In the genomic region with DNA sequence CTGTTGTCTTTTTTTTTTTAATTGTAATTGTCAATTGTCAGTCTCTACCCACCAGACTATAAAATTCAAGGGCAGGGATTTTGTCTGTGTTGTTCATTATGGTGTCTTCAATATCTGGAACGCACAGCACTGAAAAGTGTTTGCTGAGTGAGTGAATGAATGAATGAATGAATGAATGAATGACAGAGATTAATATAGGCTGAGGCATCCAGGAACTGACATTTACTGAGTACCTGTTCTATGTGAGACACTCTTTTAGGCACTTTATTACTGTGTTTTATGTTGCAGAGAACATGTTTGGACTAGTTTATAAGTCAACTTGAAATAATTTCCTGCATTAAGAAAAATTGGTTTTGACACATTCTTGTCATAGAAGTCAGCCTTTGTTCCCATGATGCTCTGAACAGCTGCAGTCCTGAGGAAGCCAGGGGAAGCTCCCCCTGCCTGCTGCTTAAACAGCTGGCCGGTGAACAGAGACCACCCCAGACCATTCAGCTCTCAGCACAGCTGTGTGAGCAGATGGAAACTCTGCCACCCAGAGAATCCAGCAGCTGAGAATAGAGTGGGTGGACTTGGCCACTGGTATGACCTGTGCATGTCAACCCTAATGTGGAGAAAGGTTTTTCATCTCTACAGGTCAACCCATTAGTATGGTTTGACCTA, we compare ENCODE assay signal across 19 cellular contexts.
DNase-seq lines count a peak whose midpoint lies in the region; ATAC-seq and TF ChIP-seq lines count a peak whose summit lies in the region.
"Had no signal": no experiment of that assay in that cellular context is flagged by ENCODE, and none has a peak within 500 bp of the region (broad histone marks: within the 10 kb centered on the region; RNA-seq: fewer than 3 reads in every experiment).

No MANE protein-coding gene starts in this region.

- no peaks in the 10 kb centered on the region for H3K9me3 ChIP-seq in mammary epithelial cell (replicated peaks; ENCODE audit: insufficient read depth, low read length)
- H3K9me3 ChIP-seq: adrenal gland, right lobe of liver had no signal

- CTCF ChIA-PET in mammary epithelial cell (lab: Charles Lee; ENCODE audit: low non-redundant PET), result no interaction called here
- CTCF ChIA-PET in RWPE1 (lab: Yijun Ruan, JAX), result interaction anchor here (0.6 kb wide), 1 partner anchor 184 kb away, joined by 3 read pairs; no protein-coding TSS in a partner anchor

- dilution Hi-C loops in mammary epithelial cell (cut with HindIII; ENCODE audit: low sequenced_read_pairs), result loop anchor here (5.0 kb wide), 1 partner anchor 164 kb away; no protein-coding TSS in a partner anchor

- H3K4me1 Mint-ChIP-seq in activated T-cell treated with anti-CD3 and anti-CD28 coated beads, Interleukin-2, amount 50 U/mL, for 24 hours (ENCODE audit: low read depth), result peaks cover 70% of the 10 kb centered on the region

- H3K27ac Mint-ChIP-seq in activated T-cell treated with anti-CD3 and anti-CD28 coated beads, Interleukin-2, amount 50 U/mL, for 24 hours, result peak overlapping the region; percentile 80
- H3K27ac Mint-ChIP-seq: CD4-positive, alpha-beta T cell; T-helper 17 cell had no signal

- H3K36me3 Mint-ChIP-seq in activated T-cell treated with anti-CD3 and anti-CD28 coated beads, Interleukin-2, amount 50 U/mL, for 24 hours (ENCODE audit: low read depth), result no peaks in the 10 kb centered on the region

- no peak overlapping the region for H3K4me3 Mint-ChIP-seq in activated T-cell treated with anti-CD3 and anti-CD28 coated beads, Interleukin-2, amount 50 U/mL, for 24 hours
- H3K4me3 Mint-ChIP-seq: CD4-positive, alpha-beta T cell; central memory CD8-positive, alpha-beta T cell had no signal

- H3K27me3 ChIP-seq in mammary epithelial cell (ENCODE audit: insufficient read depth, low read length), result no peaks in the 10 kb centered on the region
- H3K27me3 ChIP-seq: adrenal gland, right lobe of liver had no signal

- H2AFZ ChIP-seq in mammary epithelial cell (ENCODE audit: low read depth, low read length), result peak overlapping the region; percentile 30

- H3K79me2 ChIP-seq in mammary epithelial cell (ENCODE audit: insufficient read depth, low read length), result no peaks in the 10 kb centered on the region

- in situ Hi-C loops in mammary epithelial cell (cut with MboI; ENCODE audit: low sequenced_read_pairs in 2 of 2), result loop anchor here in 1 of 2 donors (5.0 kb wide), 1 partner anchor 164 kb away; no protein-coding TSS in a partner anchor

- no peak overlapping the region for H3K4me3 ChIP-seq in mammary epithelial cell (replicated peaks in 1 of 3; ENCODE audit: insufficient read depth in 1 of 3, low read depth in 2 of 3, low read length in 3 of 3)
- H3K4me3 ChIP-seq: adrenal gland, right lobe of liver had no signal

- WGBS in mammary epithelial cell (ENCODE audit: low coverage, missing lambda C conversion rate), result 83% methylated on average over 2 of the region's 2 CpGs

- H3K4me2 ChIP-seq in mammary epithelial cell (ENCODE audit: insufficient read depth, low read depth, low read length), result peak overlapping the region; percentile 39

- no TSS peak for BruUV-seq in mammary epithelial cell (replicated peaks; lab: Mats Ljungman, UMichigan)

- H3K27ac ChIP-seq in mammary epithelial cell (ENCODE audit: insufficient read depth, low read depth, low read length) (no peak overlapping the region), RWPE1 (no peak overlapping the region)
- H3K27ac ChIP-seq: adrenal gland, right lobe of liver had no signal

- no peaks in the 10 kb centered on the region for H3K36me3 ChIP-seq in mammary epithelial cell (ENCODE audit: insufficient read depth, low read length)
- H3K36me3 ChIP-seq: adrenal gland, right lobe of liver had no signal

- intact Hi-C loops in mammary epithelial cell (cut with micrococcal nuclease), result no loop called here

- no peaks in the 10 kb centered on the region for H3K9me3 Mint-ChIP-seq in activated T-cell treated with anti-CD3 and anti-CD28 coated beads, Interleukin-2, amount 50 U/mL, for 24 hours
- H3K9me3 Mint-ChIP-seq: CD4-positive, alpha-beta T cell; central memory CD8-positive, alpha-beta T cell had no signal

- peaks cover 7% of the 10 kb centered on the region for H3K27me3 Mint-ChIP-seq in activated T-cell treated with anti-CD3 and anti-CD28 coated beads, Interleukin-2, amount 50 U/mL, for 24 hours
- H3K27me3 Mint-ChIP-seq: CD4-positive, alpha-beta T cell had no signal

- H3K4me1 ChIP-seq in mammary epithelial cell (ENCODE audit: insufficient read depth, low read length), result peaks cover 64% of the 10 kb centered on the region
- H3K4me1 ChIP-seq: adrenal gland, right lobe of liver had no signal

- peak in 1 of 2 donors; percentile 9 for TF ChIP-seq CTCF in mammary epithelial cell (conservative IDR thresholded peaks at IDR 0.05 in 1 of 2, IDR thresholded peaks at IDR 0.05 in 1 of 2; ENCODE audit: extremely low read depth in 1 of 2, insufficient read depth in 1 of 2, low read depth in 1 of 2, low read length in 2 of 2)
- TF ChIP-seq CTCF in RWPE1 (conservative IDR thresholded peaks at IDR 0.05; ENCODE audit: low read depth), result no peak

- TF ChIP-seq POLR2A in GM19193 (IDR thresholded peaks at IDR 0.05; ENCODE audit: extremely low read depth, insufficient read depth, insufficient read length), result peak; percentile 23

- POLR2A ChIA-PET in RWPE1 (lab: Yijun Ruan, JAX; ENCODE audit: low non-redundant PET), result no interaction called here

- no peaks in the 10 kb centered on the region for H4K20me1 ChIP-seq in mammary epithelial cell (ENCODE audit: insufficient read depth, low read length)

- no peak for DNase-seq in activated T-cell treated with anti-CD3 and anti-CD28 coated beads, Interleukin-2, amount 50 U/mL, for 24 hours
- no peak for DNase-seq in activated T-cell treated with anti-CD3 and anti-CD28 coated beads, Interleukin-2, amount 50 U/mL, for 1 hour
- peak; percentile 71 for DNase-seq in mammary epithelial cell
- peak; percentile 88 for DNase-seq in myocyte (ENCODE audit: low read depth)
- no peak for DNase-seq in DMS79 treated with DMSO at 0.1 percent for 48 hours (lab: John Stamatoyannopoulos, UW)
- no peak for DNase-seq in RWPE1 (ENCODE audit: low spot score)
- DNase-seq: adrenal gland; CD4-positive, alpha-beta T cell; DND-41; left cardiac atrium; NCI-H2029; NCI-H510A; SHP77; substantia nigra; T-helper 17 cell had no signal

- no peak overlapping the region for H3K9ac ChIP-seq in mammary epithelial cell (ENCODE audit: insufficient read depth, low read length)

- no peak for ATAC-seq in GM21381 (IDR thresholded peaks at IDR 0.05; ENCODE audit: unreplicated experiment)
- ATAC-seq: left cardiac atrium, right lobe of liver, T-helper 17 cell had no signal

Comparison
In these comparisons a context has a peak if more than half of its experiments do, and no peak if none do; other contexts are left out.
1. DNase-seq: peak in mammary epithelial cell (single experiment) and myocyte (single experiment); none in activated T-cell treated with anti-CD3 and anti-CD28 coated beads, Interleukin-2, amount 50 U/mL, for 24 hours (single experiment), activated T-cell treated with anti-CD3 and anti-CD28 coated beads, Interleukin-2, amount 50 U/mL, for 1 hour (single experiment), DMS79 treated with DMSO at 0.1 percent for 48 hours (single experiment) and RWPE1 (single experiment).